In genomic region chr3:62874398-62875102, GRCh38 we compare ENCODE assay signal across 2 cellular contexts.
TF ChIP-seq lines count a peak whose summit lies in the region.

No MANE protein-coding gene starts in this region.

TF ChIP-seq in liver, 16 proteins besides CTCF, POLR2A, EP300 and RAD21:
- no peak for TF ChIP-seq SP1 (IDR thresholded peaks at IDR 0.05)
- TF ChIP-seq JUND (IDR thresholded peaks at IDR 0.05): no peak
- no peak for TF ChIP-seq EGR1 (IDR thresholded peaks at IDR 0.05; ENCODE audit: low read depth in 2 of 2)
- TF ChIP-seq REST (IDR thresholded peaks at IDR 0.05): no peak
- TF ChIP-seq TAF1 (conservative IDR thresholded peaks at IDR 0.05): no peak
- TF ChIP-seq GABPA (IDR thresholded peaks at IDR 0.05 in 1 of 2, conservative IDR thresholded peaks at IDR 0.05 in 1 of 2): no peak
- no peak for TF ChIP-seq HNF4A (conservative IDR thresholded peaks at IDR 0.05)
- TF ChIP-seq FOXA2 (IDR thresholded peaks at IDR 0.05): no peak
TF ChIP-seq in liver: peak in this region for 0.

TF ChIP-seq in HepG2, 621 proteins besides CTCF, POLR2A, EP300 and RAD21:
- TF ChIP-seq PHF5A (CRISPR knock-in tag; IDR thresholded peaks at IDR 0.05; ENCODE audit: low read depth, unreplicated experiment): no peak
- TF ChIP-seq FOXA1 (IDR thresholded peaks at IDR 0.05): no peak
- no peak for TF ChIP-seq FOXA1 (CRISPR knock-in tag; IDR thresholded peaks at IDR 0.05)
- no peak for TF ChIP-seq ELF4 (CRISPR knock-in tag; IDR thresholded peaks at IDR 0.05; ENCODE audit: borderline replicate concordance)
- TF ChIP-seq ZNF567 (CRISPR knock-in tag; IDR thresholded peaks at IDR 0.05; ENCODE audit: borderline replicate concordance): no peak
- no peak for TF ChIP-seq SCMH1 (CRISPR knock-in tag; IDR thresholded peaks at IDR 0.05; ENCODE audit: borderline replicate concordance)
- TF ChIP-seq, protein P1, sequence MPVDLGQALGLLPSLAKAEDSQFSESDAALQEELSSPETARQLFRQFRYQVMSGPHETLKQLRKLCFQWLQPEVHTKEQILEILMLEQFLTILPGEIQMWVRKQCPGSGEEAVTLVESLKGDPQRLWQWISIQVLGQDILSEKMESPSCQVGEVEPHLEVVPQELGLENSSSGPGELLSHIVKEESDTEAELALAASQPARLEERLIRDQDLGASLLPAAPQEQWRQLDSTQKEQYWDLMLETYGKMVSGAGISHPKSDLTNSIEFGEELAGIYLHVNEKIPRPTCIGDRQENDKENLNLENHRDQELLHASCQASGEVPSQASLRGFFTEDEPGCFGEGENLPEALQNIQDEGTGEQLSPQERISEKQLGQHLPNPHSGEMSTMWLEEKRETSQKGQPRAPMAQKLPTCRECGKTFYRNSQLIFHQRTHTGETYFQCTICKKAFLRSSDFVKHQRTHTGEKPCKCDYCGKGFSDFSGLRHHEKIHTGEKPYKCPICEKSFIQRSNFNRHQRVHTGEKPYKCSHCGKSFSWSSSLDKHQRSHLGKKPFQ (CRISPR knock-in tag; IDR thresholded peaks at IDR 0.05; ENCODE audit: insufficient replicate concordance): no peak
- no peak for TF ChIP-seq PCBP1 (IDR thresholded peaks at IDR 0.05; ENCODE audit: borderline replicate concordance, low read depth, low read length)
- no peak for TF ChIP-seq ZNF530 (CRISPR knock-in tag; IDR thresholded peaks at IDR 0.05; ENCODE audit: low read depth)
- no peak for TF ChIP-seq GABPA (IDR thresholded peaks at IDR 0.05; ENCODE audit: low read depth, low read length)
- TF ChIP-seq GABPA (CRISPR knock-in tag; IDR thresholded peaks at IDR 0.05; ENCODE audit: low read depth): no peak
- no peak for TF ChIP-seq ZNF550 (CRISPR knock-in tag; IDR thresholded peaks at IDR 0.05; ENCODE audit: borderline replicate concordance)
- TF ChIP-seq RBAK (CRISPR knock-in tag; IDR thresholded peaks at IDR 0.05): no peak
- TF ChIP-seq NFIC (IDR thresholded peaks at IDR 0.05; ENCODE audit: low read length): no peak
- TF ChIP-seq ZNF691 (CRISPR knock-in tag; IDR thresholded peaks at IDR 0.05; ENCODE audit: borderline replicate concordance, low read depth): no peak
- TF ChIP-seq, protein P2, sequence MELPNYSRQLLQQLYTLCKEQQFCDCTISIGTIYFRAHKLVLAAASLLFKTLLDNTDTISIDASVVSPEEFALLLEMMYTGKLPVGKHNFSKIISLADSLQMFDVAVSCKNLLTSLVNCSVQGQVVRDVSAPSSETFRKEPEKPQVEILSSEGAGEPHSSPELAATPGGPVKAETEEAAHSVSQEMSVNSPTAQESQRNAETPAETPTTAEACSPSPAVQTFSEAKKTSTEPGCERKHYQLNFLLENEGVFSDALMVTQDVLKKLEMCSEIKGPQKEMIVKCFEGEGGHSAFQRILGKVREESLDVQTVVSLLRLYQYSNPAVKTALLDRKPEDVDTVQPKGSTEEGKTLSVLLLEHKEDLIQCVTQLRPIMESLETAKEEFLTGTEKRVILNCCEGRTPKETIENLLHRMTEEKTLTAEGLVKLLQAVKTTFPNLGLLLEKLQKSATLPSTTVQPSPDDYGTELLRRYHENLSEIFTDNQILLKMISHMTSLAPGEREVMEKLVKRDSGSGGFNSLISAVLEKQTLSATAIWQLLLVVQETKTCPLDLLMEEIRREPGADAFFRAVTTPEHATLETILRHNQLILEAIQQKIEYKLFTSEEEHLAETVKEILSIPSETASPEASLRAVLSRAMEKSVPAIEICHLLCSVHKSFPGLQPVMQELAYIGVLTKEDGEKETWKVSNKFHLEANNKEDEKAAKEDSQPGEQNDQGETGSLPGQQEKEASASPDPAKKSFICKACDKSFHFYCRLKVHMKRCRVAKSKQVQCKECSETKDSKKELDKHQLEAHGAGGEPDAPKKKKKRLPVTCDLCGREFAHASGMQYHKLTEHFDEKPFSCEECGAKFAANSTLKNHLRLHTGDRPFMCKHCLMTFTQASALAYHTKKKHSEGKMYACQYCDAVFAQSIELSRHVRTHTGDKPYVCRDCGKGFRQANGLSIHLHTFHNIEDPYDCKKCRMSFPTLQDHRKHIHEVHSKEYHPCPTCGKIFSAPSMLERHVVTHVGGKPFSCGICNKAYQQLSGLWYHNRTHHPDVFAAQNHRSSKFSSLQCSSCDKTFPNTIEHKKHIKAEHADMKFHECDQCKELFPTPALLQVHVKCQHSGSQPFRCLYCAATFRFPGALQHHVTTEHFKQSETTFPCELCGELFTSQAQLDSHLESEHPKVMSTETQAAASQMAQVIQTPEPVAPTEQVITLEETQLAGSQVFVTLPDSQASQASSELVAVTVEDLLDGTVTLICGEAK (IDR thresholded peaks at IDR 0.05): no peak
- TF ChIP-seq, protein P2 (CRISPR knock-in tag; IDR thresholded peaks at IDR 0.05): no peak
- no peak for TF ChIP-seq BRCA1 (CRISPR knock-in tag; IDR thresholded peaks at IDR 0.05)
- TF ChIP-seq, protein P3, sequence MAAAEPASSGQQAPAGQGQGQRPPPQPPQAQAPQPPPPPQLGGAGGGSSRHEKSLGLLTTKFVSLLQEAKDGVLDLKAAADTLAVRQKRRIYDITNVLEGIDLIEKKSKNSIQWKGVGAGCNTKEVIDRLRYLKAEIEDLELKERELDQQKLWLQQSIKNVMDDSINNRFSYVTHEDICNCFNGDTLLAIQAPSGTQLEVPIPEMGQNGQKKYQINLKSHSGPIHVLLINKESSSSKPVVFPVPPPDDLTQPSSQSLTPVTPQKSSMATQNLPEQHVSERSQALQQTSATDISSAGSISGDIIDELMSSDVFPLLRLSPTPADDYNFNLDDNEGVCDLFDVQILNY (CRISPR knock-in tag; conservative IDR thresholded peaks at IDR 0.05): no peak
- no peak for TF ChIP-seq ZNF720 (CRISPR knock-in tag; IDR thresholded peaks at IDR 0.05)
- TF ChIP-seq IKZF4 (CRISPR knock-in tag; IDR thresholded peaks at IDR 0.05; ENCODE audit: borderline replicate concordance, low read depth, not compliant biosample characterization): no peak
- no peak for TF ChIP-seq ZNF878 (CRISPR knock-in tag; IDR thresholded peaks at IDR 0.05)
